8 cellular contexts compared by ENCODE assay signal in the genomic region with DNA sequence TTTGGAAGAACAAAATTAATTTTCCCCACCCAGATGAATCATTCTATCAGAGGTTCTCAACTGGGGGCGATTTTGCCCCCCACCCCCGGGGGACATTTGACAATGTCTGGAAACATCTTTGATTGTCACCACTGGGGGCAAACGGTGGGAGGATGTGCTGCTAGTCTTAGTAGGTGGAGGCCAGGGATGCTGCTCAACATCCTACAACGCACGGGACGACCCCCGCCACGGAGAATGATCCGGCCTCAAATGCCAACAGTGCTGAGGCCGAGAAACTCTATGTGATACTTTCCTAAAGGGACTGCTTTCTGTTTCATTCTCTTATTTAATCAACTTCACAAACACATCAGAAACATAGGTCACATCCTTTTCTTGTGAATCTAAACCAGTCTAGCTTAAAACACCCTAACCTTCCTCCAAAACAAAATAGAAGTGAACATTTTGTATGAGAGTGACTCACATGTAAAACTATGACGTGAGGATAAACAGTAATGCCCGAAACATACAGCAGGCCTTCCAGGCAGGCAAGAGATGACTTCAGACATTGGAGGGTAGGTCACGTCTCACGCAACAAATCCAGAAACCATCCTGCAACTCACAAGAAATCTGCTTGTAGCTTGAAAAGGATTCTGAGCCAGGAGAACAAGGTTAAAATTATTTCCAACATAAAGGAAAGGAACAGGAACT. TPM values are rescaled to one million over a fixed set of nuclear protein-coding genes. Genes with fewer than 3 reads are reported as not detected.
DNase-seq lines count a peak whose midpoint lies in the region; TF ChIP-seq lines count a peak whose summit lies in the region.

No MANE protein-coding gene starts in this region.

- DNase-seq in GM10266 (ENCODE audit: extremely low spot score) (peak; percentile 26), esophagus squamous epithelium (lab: John Stamatoyannopoulos, UW) (no peak), NCI-H524 (lab: John Stamatoyannopoulos, UW) (no peak), NCI-H187 (lab: John Stamatoyannopoulos, UW) (no peak), NCI-H526 (lab: John Stamatoyannopoulos, UW) (no peak), HuH-7 (ENCODE audit: low spot score) (no peak)
- DNase-seq in activated CD4-positive, alpha-beta T cell treated with anti-CD3 and anti-CD28 coated beads, Interleukin-2, amount 50 U/mL, for 1 hour: peak; percentile 17
- peak; percentile 27 for DNase-seq in stimulated activated CD8-positive, alpha-beta memory T cell treated with anti-CD3 and anti-CD28 coated beads, Interleukin-12 subunit alpha, Interleukin-12 subunit beta, amount 100 ng/mL, for 24 hours (ENCODE audit: extremely low read depth)

- no peaks in the 10 kb centered on the region for H3K27me3 ChIP-seq in esophagus squamous epithelium

- H3K9me3 ChIP-seq in esophagus squamous epithelium: no peaks in the 10 kb centered on the region

- H3K4me3 ChIP-seq in esophagus squamous epithelium: no peak overlapping the region

- H3K36me3 ChIP-seq in esophagus squamous epithelium: no peaks in the 10 kb centered on the region

- TF ChIP-seq POLR2A in esophagus squamous epithelium (IDR thresholded peaks at IDR 0.05): no peak

- peak overlapping the region; percentile 2 to 76 (median 55) for H3K27ac ChIP-seq in esophagus squamous epithelium

- intact Hi-C loops in esophagus squamous epithelium (cut with DNase I): no loop called here

- TF ChIP-seq CTCF in GM10266 (IDR thresholded peaks at IDR 0.05; ENCODE audit: control insufficient read depth, insufficient read depth, low read depth, missing control alignments) (no peak), esophagus squamous epithelium (IDR thresholded peaks at IDR 0.05) (no peak)

- peaks cover 5 to 46% (median 20%) of the 10 kb centered on the region in 3 donors for H3K4me1 ChIP-seq in esophagus squamous epithelium

- 62 to 70% methylated on average over 11 to 14 of the region's 14 CpGs for WGBS in esophagus squamous epithelium, 2 donors

RNA-seq across cellular contexts. Expression of a gene that starts 37.2 kb away (rescaled TPM):
- total RNA-seq in esophagus squamous epithelium: 100 to 1,000 TPM in 1 of 4 donors, 10 to 100 TPM in 3; 67.5 to 118 (median 78.8) TPM

Comparison
In these comparisons a context has a peak if more than half of its experiments do, and no peak if none do; other contexts are left out.
1. DNase-seq: peak in GM10266 (single experiment), activated CD4-positive, alpha-beta T cell treated with anti-CD3 and anti-CD28 coated beads, Interleukin-2, amount 50 U/mL, for 1 hour (single experiment) and stimulated activated CD8-positive, alpha-beta memory T cell treated with anti-CD3 and anti-CD28 coated beads, Interleukin-12 subunit alpha, Interleukin-12 subunit beta, amount 100 ng/mL, for 24 hours (single experiment); none in esophagus squamous epithelium (single experiment), NCI-H524 (0 of 2), NCI-H187 (0 of 2), NCI-H526 (0 of 2) and HuH-7 (single experiment).